Comparison of ENCODE assay signal across 22 cellular contexts in the genomic region with DNA sequence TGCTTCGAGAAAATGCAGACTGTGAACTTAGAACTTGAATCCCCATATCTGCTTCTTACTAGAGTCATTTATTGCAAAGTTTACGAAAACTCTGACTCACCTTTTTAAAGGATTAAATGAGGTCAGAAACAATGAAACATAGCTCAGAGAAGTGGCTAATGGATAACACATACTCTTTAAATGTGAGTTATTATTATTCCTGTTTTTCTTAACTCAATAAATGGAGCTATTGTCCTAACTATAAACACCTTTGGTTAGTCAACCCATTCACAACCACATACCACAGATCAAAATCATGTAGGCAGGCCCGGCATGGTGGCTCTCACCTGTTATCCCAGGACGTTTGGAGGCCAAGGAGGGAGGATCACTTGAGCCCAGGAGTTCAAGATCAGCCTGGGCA. TPM values are rescaled to one million over a fixed set of nuclear protein-coding genes. Genes with fewer than 3 reads are reported as not detected.
"Had no signal": no experiment of that assay in that cellular context is flagged by ENCODE, and none has a peak within 500 bp of the region (broad histone marks: within the 10 kb centered on the region; RNA-seq: fewer than 3 reads in every experiment).

No MANE protein-coding gene starts in this region.

RNA-seq across cellular contexts. Expression of a gene that starts 10.8 kb away (rescaled TPM):
- total RNA-seq: kidney epithelial cell, left colon, left lung, liver, lower lobe of right lung, mesothelial cell of epicardium, mononuclear cell, natural killer cell, occipital lobe, osteocyte, posterior vena cava, psoas muscle, right atrium auricular region, right lobe of liver, skeletal muscle tissue, stomach, thyroid gland, transverse colon, upper lobe of left lung, urinary bladder, vagina had no signal
- polyA plus RNA-seq: immature natural killer cell, stomach, urinary bladder had no signal

RNA-seq across cellular contexts. Expression of a gene that starts 46.0 kb away (rescaled TPM):
- total RNA-seq: kidney epithelial cell, left colon, left lung, liver, lower lobe of right lung, mesothelial cell of epicardium, mononuclear cell, natural killer cell, occipital lobe, osteocyte, posterior vena cava, psoas muscle, right atrium auricular region, right lobe of liver, skeletal muscle tissue, stomach, thyroid gland, transverse colon, upper lobe of left lung, urinary bladder, vagina had no signal
- polyA plus RNA-seq: immature natural killer cell, liver, psoas muscle, stomach, urinary bladder had no signal

RNA-seq across cellular contexts. Expression of a gene that starts 59.9 kb away (rescaled TPM):
- total RNA-seq: kidney epithelial cell, left colon, left lung, liver, lower lobe of right lung, mesothelial cell of epicardium, mononuclear cell, natural killer cell, occipital lobe, osteocyte, posterior vena cava, psoas muscle, right atrium auricular region, right lobe of liver, skeletal muscle tissue, stomach, thyroid gland, transverse colon, upper lobe of left lung, urinary bladder, vagina had no signal
- polyA plus RNA-seq: immature natural killer cell, liver, psoas muscle, stomach, urinary bladder had no signal
